ENCODE assay signal across 11 cellular contexts in the genomic region with DNA sequence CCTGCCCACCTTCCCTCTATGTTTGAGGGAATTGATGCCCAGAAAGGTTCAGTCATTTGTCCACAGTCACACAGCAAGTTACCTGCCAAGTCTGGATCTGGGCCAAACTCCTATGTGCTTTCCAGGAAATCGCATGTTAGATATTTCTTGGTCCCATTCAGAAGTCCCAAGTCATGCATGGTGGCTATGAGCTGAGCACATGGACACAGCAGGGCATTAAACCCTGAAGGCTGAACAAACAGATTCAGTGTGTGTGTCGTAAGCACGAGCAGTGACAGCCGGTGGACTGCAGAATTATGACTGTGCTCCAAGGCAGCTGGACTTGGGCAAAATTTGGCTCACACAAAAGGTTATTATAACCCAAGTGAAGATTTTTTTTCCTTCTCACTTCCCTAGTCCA. TPM values are rescaled to one million over a fixed set of nuclear protein-coding genes. Genes with fewer than 3 reads are reported as not detected.
A peak's percentile ranks its signal among the peaks of the same experiment; 100 is the strongest.
DNase-seq lines count a peak whose midpoint lies in the region; ATAC-seq and TF ChIP-seq lines count a peak whose summit lies in the region.
"Had no signal": no experiment of that assay in that cellular context is flagged by ENCODE, and none has a peak within 500 bp of the region (broad histone marks: within the 10 kb centered on the region; RNA-seq: fewer than 3 reads in every experiment).

No MANE protein-coding gene starts in this region.

- no peaks in the 10 kb centered on the region for H3K36me3 ChIP-seq in osteoblast (ENCODE audit: insufficient read depth, low read length)
- H3K36me3 ChIP-seq: breast epithelium had no signal

- peaks cover 7% of the 10 kb centered on the region for H3K4me1 ChIP-seq in osteoblast (ENCODE audit: insufficient read depth, low read length)
- H3K4me1 ChIP-seq: breast epithelium had no signal

- H3K79me2 ChIP-seq in osteoblast (ENCODE audit: insufficient read depth, low read length) = no peaks in the 10 kb centered on the region

- peaks cover 6% of the 10 kb centered on the region for H3K27me3 ChIP-seq in osteoblast (ENCODE audit: insufficient read depth, low read length)
- H3K27me3 ChIP-seq: breast epithelium had no signal

- H3K4me3 ChIP-seq in osteoblast (ENCODE audit: insufficient read depth, low read length) = no peak overlapping the region
- H3K4me3 ChIP-seq: breast epithelium had no signal

- H2AFZ ChIP-seq in osteoblast (ENCODE audit: low read length) = peak overlapping the region; percentile 39

- DNase-seq in DMS53 treated with DMSO at 0.1 percent for 48 hours (lab: John Stamatoyannopoulos, UW; ENCODE audit: unreplicated experiment) (peak; percentile 8), NCI-H69 (lab: John Stamatoyannopoulos, UW) (peak; percentile 92), epidermal melanocyte (ENCODE audit: insufficient read length, low spot score) (peak; percentile 85), osteoblast (ENCODE audit: insufficient read length, low spot score, missing footprints) (peak; percentile 89), NCI-H526 treated with DMSO at 0.1 percent for 48 hours (lab: John Stamatoyannopoulos, UW) (no peak), NCI-H1694 treated with DMSO at 0.1 percent for 48 hours (lab: John Stamatoyannopoulos, UW) (no peak)
- DNase-seq: stimulated activated naive CD4-positive, alpha-beta T cell treated with Interleukin-2 at 50 U/mL for 16 hours; T-helper 1 cell had no signal

- TF ChIP-seq CTCF in osteoblast (IDR thresholded peaks at IDR 0.05; ENCODE audit: extremely low read depth, low read depth, low read length) = no peak

- no peaks in the 10 kb centered on the region for H4K20me1 ChIP-seq in osteoblast (ENCODE audit: insufficient read depth, low read length)

- H3K4me2 ChIP-seq in osteoblast (ENCODE audit: insufficient read depth, low read length) = peak overlapping the region; percentile 30

- H3K27ac ChIP-seq in osteoblast (ENCODE audit: low read depth, low read length) = no peak overlapping the region
- H3K27ac ChIP-seq: breast epithelium had no signal

- ATAC-seq in HG02678 (IDR thresholded peaks at IDR 0.05; ENCODE audit: unreplicated experiment) = no peak
- ATAC-seq in GM19463 (IDR thresholded peaks at IDR 0.05; ENCODE audit: unreplicated experiment) = no peak

- H3K9me3 ChIP-seq in osteoblast (ENCODE audit: low read depth, low read length) = no peaks in the 10 kb centered on the region
- H3K9me3 ChIP-seq: breast epithelium had no signal

RNA-seq across cellular contexts. Expression of gene SLC6A6, which starts 11.4 kb away (rescaled TPM):
- total RNA-seq in osteoblast = 76.6 and 86.5 TPM in 2 replicates

Comparison
In these comparisons a context has a peak if more than half of its experiments do, and no peak if none do; other contexts are left out.
1. DNase-seq: peak in DMS53 treated with DMSO at 0.1 percent for 48 hours (single experiment), NCI-H69 (single experiment), epidermal melanocyte (single experiment) and osteoblast (single experiment); none in NCI-H526 treated with DMSO at 0.1 percent for 48 hours (single experiment) and NCI-H1694 treated with DMSO at 0.1 percent for 48 hours (single experiment).